Comparison of ENCODE assay signal across 26 cellular contexts in the genomic region with DNA sequence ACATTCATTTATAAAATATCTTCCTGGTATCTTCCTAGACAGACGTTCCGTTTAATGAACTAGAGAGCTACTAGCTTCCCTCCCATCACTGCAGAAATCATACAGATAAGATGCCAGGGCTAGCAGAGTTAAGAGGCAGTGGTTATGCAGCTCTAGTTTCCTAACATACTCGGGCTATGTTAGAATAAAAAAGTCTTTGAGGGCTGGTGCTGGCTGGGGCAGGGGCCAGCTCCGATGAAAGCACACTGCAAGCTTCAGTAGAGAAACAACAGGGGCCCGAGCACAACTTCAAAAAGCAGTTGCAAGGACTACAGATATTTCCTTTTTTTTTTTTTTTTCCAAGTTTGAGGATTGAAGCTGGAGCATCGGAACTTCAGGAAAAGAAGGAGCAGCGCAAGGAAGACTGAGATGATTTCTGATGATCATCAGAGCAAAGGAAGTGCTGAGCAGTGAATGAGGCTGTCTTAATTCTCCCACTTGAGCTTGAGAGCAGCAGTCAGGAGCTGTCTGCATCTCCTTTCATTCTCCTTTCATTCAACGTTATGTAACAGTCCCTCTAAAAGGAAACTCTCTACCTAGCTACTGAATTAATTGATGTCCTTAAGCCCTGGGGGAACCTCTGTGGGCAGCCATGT. TPM values are rescaled to one million over a fixed set of nuclear protein-coding genes. Genes with fewer than 3 reads are reported as not detected.
DNase-seq lines count a peak whose midpoint lies in the region; ATAC-seq and TF ChIP-seq lines count a peak whose summit lies in the region.
"Had no signal": no experiment of that assay in that cellular context is flagged by ENCODE, and none has a peak within 500 bp of the region (broad histone marks: within the 10 kb centered on the region; RNA-seq: fewer than 3 reads in every experiment).

No MANE protein-coding gene starts in this region.

- peaks cover 10% of the 10 kb centered on the region for H3K36me3 Mint-ChIP-seq in glutamatergic neuron (ENCODE audit: unreplicated experiment)
- H3K36me3 Mint-ChIP-seq in neural crest cell (ENCODE audit: low read depth) = peaks cover 3% of the 10 kb centered on the region
- no peaks in the 10 kb centered on the region for H3K36me3 Mint-ChIP-seq in CD14-positive monocyte

- peak overlapping the region; percentile 71 for H3K27ac Mint-ChIP-seq in glutamatergic neuron (ENCODE audit: unreplicated experiment)
- peak overlapping the region; percentile 30 for H3K27ac Mint-ChIP-seq in neural crest cell (ENCODE audit: unreplicated experiment)
- H3K27ac Mint-ChIP-seq in CD14-positive monocyte = no peak overlapping the region
- H3K27ac Mint-ChIP-seq: activated naive CD4-positive, alpha-beta T cell treated with anti-CD3 and anti-CD28 coated beads for 36 hours had no signal

- no peak for TF ChIP-seq CTCF in glutamatergic neuron (IDR thresholded peaks at IDR 0.05; ENCODE audit: partially characterized antibody, unreplicated experiment)
- no peak for TF ChIP-seq CTCF in neural crest cell (conservative IDR thresholded peaks at IDR 0.05)
- no peak for TF ChIP-seq CTCF in CD14-positive monocyte (IDR thresholded peaks at IDR 0.05)

- H3K27me3 Mint-ChIP-seq in glutamatergic neuron (ENCODE audit: unreplicated experiment) (peaks cover 1% of the 10 kb centered on the region), neural crest cell (ENCODE audit: low read depth) (no peaks in the 10 kb centered on the region), CD14-positive monocyte (ENCODE audit: low read depth in 3 of 3) (peaks cover 0 to 2% (median 2%) of the 10 kb centered on the region in 3 donors)

- no peak for ATAC-seq in GM21737 (IDR thresholded peaks at IDR 0.05; ENCODE audit: unreplicated experiment)
- ATAC-seq: gastroesophageal sphincter, left colon, mucosa of descending colon, Right ventricle myocardium inferior had no signal

- intact Hi-C loops in CD14-positive monocyte (cut with micrococcal nuclease) = no loop called here

- H3K4me3 Mint-ChIP-seq in glutamatergic neuron (ENCODE audit: unreplicated experiment) = peak overlapping the region; percentile 70
- H3K4me3 Mint-ChIP-seq in neural crest cell = peak overlapping the region; percentile 34
- no peak overlapping the region for H3K4me3 Mint-ChIP-seq in CD14-positive monocyte
- H3K4me3 Mint-ChIP-seq: activated naive CD4-positive, alpha-beta T cell treated with anti-CD3 and anti-CD28 coated beads for 36 hours had no signal

- DNase-seq in DMS79 (lab: John Stamatoyannopoulos, UW) (peak; percentile 16), OCI-M1 (lab: John Stamatoyannopoulos, UW) (peak; percentile 12), glutamatergic neuron (no peak), neural crest cell (ENCODE audit: low read depth, low spot score) (no peak), CD14-positive monocyte (ENCODE audit: low spot score) (no peak), mucosa of gallbladder (ENCODE audit: low spot score) (no peak)
- no peak for DNase-seq in stimulated activated CD4-positive, alpha-beta T cell treated with anti-CD3 and anti-CD28 coated beads, Interleukin-4, amount 100 ng/mL, for 24 hours
- DNase-seq: activated CD4-positive, alpha-beta T cell treated with anti-CD3 and anti-CD28 coated beads for 1 hour; activated CD8-positive, alpha-beta memory T cell treated with anti-CD3 and anti-CD28 coated beads for 24 hours; activated naive CD4-positive, alpha-beta T cell treated with anti-CD3 and anti-CD28 coated beads for 36 hours; activated T-cell treated with anti-CD3 and anti-CD28 coated beads, Interleukin-2, amount 50 U/mL, for 48 hours; Calu3; cerebellar nuclear complex; effector memory CD4-positive, alpha-beta T cell; IMR-90; left colon; mucosa of descending colon; NCI-H2029 treated with DMSO at 0.1 percent for 48 hours; NCI-H526 treated with DMSO at 0.1 percent for 48 hours; stimulated activated CD4-positive, alpha-beta T cell treated with anti-CD3 and anti-CD28 coated beads, Interleukin-12 subunit alpha, Interleukin-12 subunit beta, amount 100 ng/mL, for 4 hours; SW 1271 had no signal

- H3K9me3 Mint-ChIP-seq in glutamatergic neuron (ENCODE audit: unreplicated experiment) (peaks cover 2% of the 10 kb centered on the region), neural crest cell (peaks cover 5% of the 10 kb centered on the region), CD14-positive monocyte (peaks cover 2 to 15% (median 9%) of the 10 kb centered on the region in 7 donors)

- H3K4me1 Mint-ChIP-seq in glutamatergic neuron (ENCODE audit: low read depth, unreplicated experiment) (peaks cover 24% of the 10 kb centered on the region), neural crest cell (no peaks in the 10 kb centered on the region), CD14-positive monocyte (no peaks in the 10 kb centered on the region)

RNA-seq across cellular contexts. Expression of a gene that starts 47.7 kb away (rescaled TPM):
- 3.8 TPM for total RNA-seq in glutamatergic neuron (ENCODE audit: unreplicated experiment)
- total RNA-seq in neural crest cell = 2.1 and 3.5 TPM in 2 replicates
- not detected for polyA plus RNA-seq in CD14-positive monocyte
- 2.4 TPM for total RNA-seq in mucosa of gallbladder
- total RNA-seq: activated naive CD4-positive, alpha-beta T cell treated with anti-CD3 and anti-CD28 coated beads for 36 hours; Calu3; IMR-90; M059J; renal cortical epithelial cell had no signal
- polyA plus RNA-seq: IMR-90 had no signal

Comparison
In these comparisons a context has a peak if more than half of its experiments do, and no peak if none do; other contexts are left out.
1. DNase-seq: peak in DMS79 (single experiment) and OCI-M1 (single experiment); none in glutamatergic neuron (single experiment), neural crest cell (single experiment), CD14-positive monocyte (single experiment), stimulated activated CD4-positive, alpha-beta T cell treated with anti-CD3 and anti-CD28 coated beads, Interleukin-4, amount 100 ng/mL, for 24 hours (single experiment) and mucosa of gallbladder (single experiment).
2. H3K27ac Mint-ChIP-seq: peak in glutamatergic neuron (single experiment) and neural crest cell (single experiment); none in CD14-positive monocyte (0 of 7).
3. H3K4me3 Mint-ChIP-seq: peak in glutamatergic neuron (single experiment) and neural crest cell (single experiment); none in CD14-positive monocyte (0 of 2).